8 cellular contexts compared by ENCODE assay signal in genomic region chr2:121080013-121080772, GRCh38.
DNase-seq lines count a peak whose midpoint lies in the region; ATAC-seq and TF ChIP-seq lines count a peak whose summit lies in the region.

No MANE protein-coding gene starts in this region.

- H3K4me2 ChIP-seq in mesendoderm (ENCODE audit: low read length): no peak overlapping the region

- no peak overlapping the region for H3K27ac Mint-ChIP-seq in activated CD4-positive, alpha-beta T cell treated with anti-CD3 and anti-CD28 coated beads for 36 hours

- H3K4me3 ChIP-seq in dorsolateral prefrontal cortex (no peak overlapping the region), mesendoderm (ENCODE audit: low read length) (no peak overlapping the region)

- DNase-seq in Right ventricle myocardium superior: no peak
- no peak for DNase-seq in Right ventricle myocardium inferior (ENCODE audit: missing footprints)
- peak; percentile 42 for DNase-seq in NCI-H128 (lab: John Stamatoyannopoulos, UW; ENCODE audit: unreplicated experiment)
- peak; percentile 68 for DNase-seq in activated CD4-positive, alpha-beta T cell treated with anti-CD3 and anti-CD28 coated beads for 36 hours
- peak in 6 of 10 donors; percentile 38 to 69 (median 58) for DNase-seq in dorsolateral prefrontal cortex
- DNase-seq in mesendoderm: peak; percentile 81
- peak; percentile 89 for DNase-seq in superior temporal gyrus (ENCODE audit: extremely low spot score)

- no peaks in the 10 kb centered on the region for H3K36me3 Mint-ChIP-seq in activated CD4-positive, alpha-beta T cell treated with anti-CD3 and anti-CD28 coated beads for 36 hours (ENCODE audit: low read depth)

- H3K27me3 ChIP-seq in dorsolateral prefrontal cortex (peaks cover 0 to 30% (median 4%) of the 10 kb centered on the region in 45 donors), mesendoderm (ENCODE audit: insufficient read depth, low read length, poor library complexity) (no peaks in the 10 kb centered on the region)

- peak; percentile 82 to 98 (median 93) for TF ChIP-seq CTCF in dorsolateral prefrontal cortex (IDR thresholded peaks at IDR 0.05 in 54 of 56, conservative IDR thresholded peaks at IDR 0.05 in 2 of 56; ENCODE audit: low read depth in 1 of 56, partially characterized antibody in 56 of 56)

- H2BK5ac ChIP-seq in mesendoderm (ENCODE audit: low read length): no peak overlapping the region

- no peak overlapping the region for H3K9ac ChIP-seq in mesendoderm (ENCODE audit: low read length)

- ATAC-seq in Right ventricle myocardium superior (ENCODE audit: poor library complexity): peak; percentile 60
- ATAC-seq in Right ventricle myocardium inferior: no peak
- ATAC-seq in activated CD4-positive, alpha-beta T cell treated with anti-CD3 and anti-CD28 coated beads for 36 hours: no peak
- ATAC-seq in GM21390 (IDR thresholded peaks at IDR 0.05; ENCODE audit: unreplicated experiment): no peak

- no peaks in the 10 kb centered on the region for H3K36me3 ChIP-seq in mesendoderm (ENCODE audit: control insufficient read depth, insufficient read depth, low read length)

- H3K9me3 Mint-ChIP-seq in activated CD4-positive, alpha-beta T cell treated with anti-CD3 and anti-CD28 coated beads for 36 hours (ENCODE audit: low read depth): no peaks in the 10 kb centered on the region

- no peak overlapping the region for H2AK5ac ChIP-seq in mesendoderm (ENCODE audit: low read length)

- peaks cover 1% of the 10 kb centered on the region for H3K4me1 ChIP-seq in mesendoderm (ENCODE audit: control insufficient read depth, low read depth, low read length)

- H4K5ac ChIP-seq in mesendoderm (ENCODE audit: low read length): no peak overlapping the region

- no peak overlapping the region for H3K56ac ChIP-seq in mesendoderm (ENCODE audit: low read length)

- no peak overlapping the region for H4K8ac ChIP-seq in mesendoderm (ENCODE audit: low read depth, low read length)

- no peaks in the 10 kb centered on the region for H3K79me1 ChIP-seq in mesendoderm (ENCODE audit: low read length)

- no peak overlapping the region for H3K23ac ChIP-seq in mesendoderm (ENCODE audit: low read length)

- peaks cover 2% of the 10 kb centered on the region for H3K4me1 Mint-ChIP-seq in activated CD4-positive, alpha-beta T cell treated with anti-CD3 and anti-CD28 coated beads for 36 hours

- no peak overlapping the region for H3K4me3 Mint-ChIP-seq in activated CD4-positive, alpha-beta T cell treated with anti-CD3 and anti-CD28 coated beads for 36 hours

- no peak overlapping the region for H2BK15ac ChIP-seq in mesendoderm (replicated peaks; ENCODE audit: low read depth)

- no peak overlapping the region for H3K4ac ChIP-seq in mesendoderm (ENCODE audit: low read depth, low read length)

- CTCF ChIA-PET in activated CD4-positive, alpha-beta T cell treated with anti-CD3 and anti-CD28 coated beads for 36 hours (lab: Charles Lee): interaction anchor here (0.6 to 1.6 kb wide), 20 partner anchors 8 to 391 kb away, joined by 3 to 7 read pairs (median 3); no protein-coding TSS in a partner anchor

- no peak overlapping the region for H3K27ac ChIP-seq in dorsolateral prefrontal cortex
- H3K27ac ChIP-seq in mesendoderm (ENCODE audit: low read depth, low read length): no peak overlapping the region

- no CpG with 5 or more reads among the region's 8 CpGs for WGBS in mesendoderm (ENCODE audit: extremely low coverage, insufficient coverage, low lambda C conversion rate)

- intact Hi-C loops in Right ventricle myocardium superior (cut with DNase I) (loop anchor here (2.0 kb wide), 1 partner anchor 385 kb away; no protein-coding TSS in a partner anchor), Right ventricle myocardium inferior (cut with DNase I) (loop anchor here (1.0 kb wide), 1 partner anchor 385 kb away; no protein-coding TSS in a partner anchor), dorsolateral prefrontal cortex (cut with DNase I) (loop anchor here in 1 of 2 donors (1.0 to 10.0 kb wide), 2 partner anchors 385 to 485 kb away; no protein-coding TSS in a partner anchor)
- intact Hi-C loops in activated CD4-positive, alpha-beta T cell treated with anti-CD3 and anti-CD28 coated beads for 36 hours (cut with DNase I, micrococcal nuclease): loop anchor here (1.0 to 10.0 kb wide), 2 partner anchors 385 to 575 kb away; no protein-coding TSS in a partner anchor

- H3K79me2 ChIP-seq in mesendoderm (ENCODE audit: control insufficient read depth, insufficient read depth, low read length): no peaks in the 10 kb centered on the region

- POLR2A ChIA-PET in activated CD4-positive, alpha-beta T cell treated with anti-CD3 and anti-CD28 coated beads for 36 hours (lab: Charles Lee): no interaction called here

- no peak overlapping the region for H3K18ac ChIP-seq in mesendoderm (ENCODE audit: low read length)

- peaks cover 21% of the 10 kb centered on the region for H3K27me3 Mint-ChIP-seq in activated CD4-positive, alpha-beta T cell treated with anti-CD3 and anti-CD28 coated beads for 36 hours

- no peak overlapping the region for H2BK120ac ChIP-seq in mesendoderm (ENCODE audit: low read depth, low read length)

Comparison
In these comparisons a context has a peak if more than half of its experiments do, and no peak if none do; other contexts are left out.
1. DNase-seq: peak in NCI-H128 (single experiment), activated CD4-positive, alpha-beta T cell treated with anti-CD3 and anti-CD28 coated beads for 36 hours (single experiment), dorsolateral prefrontal cortex (6 of 10), mesendoderm (single experiment) and superior temporal gyrus (single experiment); none in Right ventricle myocardium superior (single experiment) and Right ventricle myocardium inferior (single experiment).